22 cellular contexts compared by ENCODE assay signal in the genomic region with DNA sequence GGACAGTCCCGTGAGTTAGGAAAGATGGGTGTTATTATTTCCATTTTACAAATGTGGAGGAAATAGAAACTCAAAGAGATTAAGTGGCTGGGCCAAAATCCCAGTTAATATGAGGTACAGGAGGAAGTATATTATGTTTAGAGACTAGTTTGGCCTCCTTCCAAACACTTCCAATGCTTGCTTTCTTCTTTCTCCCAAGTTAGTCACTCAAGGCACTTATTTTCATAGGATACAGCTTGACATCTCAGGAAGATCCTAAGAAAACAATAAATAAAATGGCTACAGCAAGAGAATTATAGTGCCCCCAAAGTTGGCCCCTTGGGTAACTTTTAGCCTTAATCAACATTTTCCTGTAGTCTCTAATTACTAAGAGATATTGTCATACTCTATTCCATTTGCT. TPM values are rescaled to one million over a fixed set of nuclear protein-coding genes. Genes with fewer than 3 reads are reported as not detected.
A peak's percentile ranks its signal among the peaks of the same experiment; 100 is the strongest.
DNase-seq lines count a peak whose midpoint lies in the region; ATAC-seq, FAIRE-seq and TF ChIP-seq lines count a peak whose summit lies in the region.
"Had no signal": no experiment of that assay in that cellular context is flagged by ENCODE, and none has a peak within 500 bp of the region (broad histone marks: within the 10 kb centered on the region; RNA-seq: fewer than 3 reads in every experiment).

No MANE protein-coding gene starts in this region.

- H3K9me3 ChIP-seq in astrocyte (ENCODE audit: insufficient read depth, low read depth, low read length) (no peaks in the 10 kb centered on the region), smooth muscle cell (replicated peaks; ENCODE audit: low read depth) (no peaks in the 10 kb centered on the region)
- H3K9me3 ChIP-seq: neutrophil had no signal

- TF ChIP-seq CTCF in astrocyte (IDR thresholded peaks at IDR 0.05; ENCODE audit: insufficient read depth, low read depth, low read length), result no peak
- no peak for TF ChIP-seq CTCF in fibroblast of the aortic adventitia (IDR thresholded peaks at IDR 0.05; ENCODE audit: insufficient read depth, low read length)
- no peak for TF ChIP-seq CTCF in smooth muscle cell (IDR thresholded peaks at IDR 0.05; ENCODE audit: borderline replicate concordance, insufficient read depth, poor library complexity, severe bottlenecking)

- peaks cover 24% of the 10 kb centered on the region for H3K36me3 Mint-ChIP-seq in astrocyte (ENCODE audit: low read depth, unreplicated experiment)

- H2AFZ ChIP-seq in astrocyte (ENCODE audit: low read depth, low read length), result no peak overlapping the region
- no peak overlapping the region for H2AFZ ChIP-seq in smooth muscle cell (ENCODE audit: low read depth)

- H3K4me2 ChIP-seq in astrocyte (ENCODE audit: low read length) (no peak overlapping the region), smooth muscle cell (no peak overlapping the region)

- DNase-seq in HT1080 (ENCODE audit: low read depth) (peak; percentile 41), astrocyte (ENCODE audit: low read depth) (no peak), fibroblast of the aortic adventitia (ENCODE audit: low read depth) (peak; percentile 80), smooth muscle cell (lab: John Stamatoyannopoulos, UW; ENCODE audit: unreplicated experiment) (no peak), DMS 273 treated with DMSO at 0.1 percent for 48 hours (lab: John Stamatoyannopoulos, UW) (no peak), superior temporal gyrus (ENCODE audit: extremely low spot score) (no peak)
- DNase-seq: activated CD4-positive, alpha-beta T cell treated with anti-CD3 and anti-CD28 coated beads, Interleukin-2, amount 10 ng/mL, durations not matched to agents 7 days and 5 days; AML-193; CD8-positive, alpha-beta memory T cell; NCI-H1105 treated with DMSO at 0.1 percent for 48 hours; NCI-H524 treated with DMSO at 0.1 percent for 48 hours; stimulated activated CD4-positive, alpha-beta T cell treated with anti-CD3 and anti-CD28 coated beads, Interleukin-4, amount 100 ng/mL, for 24 hours; stimulated activated naive CD4-positive, alpha-beta T cell treated with Interleukin-2 at 50 U/mL for 16 hours; T-helper 2 cell; trophoblast cell had no signal

- H3K27me3 ChIP-seq in astrocyte (ENCODE audit: insufficient read depth, low read length) (no peaks in the 10 kb centered on the region), smooth muscle cell (ENCODE audit: low read depth) (no peaks in the 10 kb centered on the region)
- H3K27me3 ChIP-seq: neutrophil had no signal

- ATAC-seq in HG02938 (IDR thresholded peaks at IDR 0.05; ENCODE audit: unreplicated experiment) (no peak), GM21515 (IDR thresholded peaks at IDR 0.05; ENCODE audit: unreplicated experiment) (no peak)

- H3K4me1 Mint-ChIP-seq in astrocyte (ENCODE audit: low read depth, unreplicated experiment), result peaks cover 11% of the 10 kb centered on the region
- H3K4me1 Mint-ChIP-seq: activated CD4-positive, alpha-beta T cell treated with anti-CD3 and anti-CD28 coated beads, Interleukin-2, amount 10 ng/mL, durations not matched to agents 7 days and 5 days; activated naive CD4-positive, alpha-beta T cell treated with anti-CD3 and anti-CD28 coated beads, Interleukin-2, amount 50 U/mL, for 24 hours; CD8-positive, alpha-beta memory T cell had no signal

- no peaks in the 10 kb centered on the region for H3K9me3 Mint-ChIP-seq in astrocyte (ENCODE audit: unreplicated experiment)
- H3K9me3 Mint-ChIP-seq: activated CD4-positive, alpha-beta T cell treated with anti-CD3 and anti-CD28 coated beads, Interleukin-2, amount 10 ng/mL, durations not matched to agents 7 days and 5 days; activated naive CD4-positive, alpha-beta T cell treated with anti-CD3 and anti-CD28 coated beads, Interleukin-2, amount 50 U/mL, for 24 hours; CD8-positive, alpha-beta memory T cell had no signal

- H3K4me1 ChIP-seq in astrocyte (ENCODE audit: insufficient read depth, low read length) (peaks cover 3% of the 10 kb centered on the region), smooth muscle cell (ENCODE audit: low read depth) (peaks cover 24% of the 10 kb centered on the region)

- H4K20me1 ChIP-seq in astrocyte (ENCODE audit: insufficient read depth, low read length) (no peaks in the 10 kb centered on the region), smooth muscle cell (ENCODE audit: low read depth) (peaks cover 20% of the 10 kb centered on the region)

- 64% methylated on average over 1 of the region's 1 CpG for WGBS in smooth muscle cell (ENCODE audit: low lambda C conversion rate)

- no peaks in the 10 kb centered on the region for H3K27me3 Mint-ChIP-seq in astrocyte (ENCODE audit: low read depth, unreplicated experiment)
- H3K27me3 Mint-ChIP-seq: activated naive CD4-positive, alpha-beta T cell treated with anti-CD3 and anti-CD28 coated beads, Interleukin-2, amount 50 U/mL, for 24 hours; CD8-positive, alpha-beta memory T cell had no signal

- H3K36me3 ChIP-seq in astrocyte (ENCODE audit: insufficient read depth, low read length), result peaks cover 51% of the 10 kb centered on the region
- peaks cover 17% of the 10 kb centered on the region for H3K36me3 ChIP-seq in smooth muscle cell (ENCODE audit: low read depth)
- H3K36me3 ChIP-seq: neutrophil had no signal

- H3K79me2 ChIP-seq in astrocyte (ENCODE audit: insufficient read depth, low read length) (peaks cover 38% of the 10 kb centered on the region), smooth muscle cell (ENCODE audit: low read depth) (peaks cover 11% of the 10 kb centered on the region)

- peaks cover 3% of the 10 kb centered on the region for H3F3A ChIP-seq in smooth muscle cell (ENCODE audit: low read depth)

- FAIRE-seq in astrocyte (lab: Jason Lieb, UNC), result no peak
- FAIRE-seq: colon, islet of Langerhans had no signal

- H3K4me3 Mint-ChIP-seq in astrocyte (ENCODE audit: unreplicated experiment), result no peak overlapping the region
- H3K4me3 Mint-ChIP-seq: activated CD4-positive, alpha-beta T cell treated with anti-CD3 and anti-CD28 coated beads, Interleukin-2, amount 10 ng/mL, durations not matched to agents 7 days and 5 days; activated naive CD4-positive, alpha-beta T cell treated with anti-CD3 and anti-CD28 coated beads, Interleukin-2, amount 50 U/mL, for 24 hours; CD8-positive, alpha-beta memory T cell had no signal

- H3K4me3 ChIP-seq in astrocyte (ENCODE audit: insufficient read depth, low read depth, low read length) (no peak overlapping the region), fibroblast of the aortic adventitia (ENCODE audit: low read depth, low read length) (no peak overlapping the region), smooth muscle cell (no peak overlapping the region)

- H3K9ac ChIP-seq in astrocyte (ENCODE audit: low read length) (no peak overlapping the region), smooth muscle cell (ENCODE audit: low read depth) (no peak overlapping the region)

- H3K27ac ChIP-seq in astrocyte (ENCODE audit: low read depth, low read length) (peak overlapping the region; percentile 18), smooth muscle cell (ENCODE audit: low read depth) (peak overlapping the region; percentile 39)
- H3K27ac ChIP-seq: neutrophil, VCaP had no signal

- H3K27ac Mint-ChIP-seq in astrocyte (ENCODE audit: unreplicated experiment), result no peak overlapping the region
- H3K27ac Mint-ChIP-seq: activated CD4-positive, alpha-beta T cell treated with anti-CD3 and anti-CD28 coated beads, Interleukin-2, amount 10 ng/mL, durations not matched to agents 7 days and 5 days; activated naive CD4-positive, alpha-beta T cell treated with anti-CD3 and anti-CD28 coated beads, Interleukin-2, amount 50 U/mL, for 24 hours; CD8-positive, alpha-beta memory T cell had no signal

RNA-seq across cellular contexts. Expression of a gene that starts 47.5 kb away (rescaled TPM):
- 30.1 and 38.9 TPM in 2 replicates for total RNA-seq in HT1080 (2014; rRNA removed; shearing (Covaris generic))
- polyA plus RNA-seq in HT1080 (2015; cell fraction: cytosol; rRNA removed), result 26.7 and 31.1 TPM in 2 replicates
- 48.8 and 53.8 TPM in 2 replicates for polyA plus RNA-seq in HT1080 (2015; cell fraction: nucleus; rRNA removed)
- total RNA-seq in astrocyte (47.9 and 50.2 TPM in 2 replicates), fibroblast of the aortic adventitia (ENCODE audit: low replicate concordance) (14.8 and 29.2 TPM in 2 replicates), smooth muscle cell (24.9 and 25.4 TPM in 2 replicates)
- polyA plus RNA-seq in smooth muscle cell, result 43.6 and 53.5 TPM in 2 replicates

Comparison
In these comparisons a context has a peak if more than half of its experiments do, and no peak if none do; other contexts are left out.
1. DNase-seq: peak in HT1080 (single experiment) and fibroblast of the aortic adventitia (single experiment); none in astrocyte (single experiment), smooth muscle cell (single experiment), DMS 273 treated with DMSO at 0.1 percent for 48 hours (single experiment) and superior temporal gyrus (single experiment).